In the genomic region with DNA sequence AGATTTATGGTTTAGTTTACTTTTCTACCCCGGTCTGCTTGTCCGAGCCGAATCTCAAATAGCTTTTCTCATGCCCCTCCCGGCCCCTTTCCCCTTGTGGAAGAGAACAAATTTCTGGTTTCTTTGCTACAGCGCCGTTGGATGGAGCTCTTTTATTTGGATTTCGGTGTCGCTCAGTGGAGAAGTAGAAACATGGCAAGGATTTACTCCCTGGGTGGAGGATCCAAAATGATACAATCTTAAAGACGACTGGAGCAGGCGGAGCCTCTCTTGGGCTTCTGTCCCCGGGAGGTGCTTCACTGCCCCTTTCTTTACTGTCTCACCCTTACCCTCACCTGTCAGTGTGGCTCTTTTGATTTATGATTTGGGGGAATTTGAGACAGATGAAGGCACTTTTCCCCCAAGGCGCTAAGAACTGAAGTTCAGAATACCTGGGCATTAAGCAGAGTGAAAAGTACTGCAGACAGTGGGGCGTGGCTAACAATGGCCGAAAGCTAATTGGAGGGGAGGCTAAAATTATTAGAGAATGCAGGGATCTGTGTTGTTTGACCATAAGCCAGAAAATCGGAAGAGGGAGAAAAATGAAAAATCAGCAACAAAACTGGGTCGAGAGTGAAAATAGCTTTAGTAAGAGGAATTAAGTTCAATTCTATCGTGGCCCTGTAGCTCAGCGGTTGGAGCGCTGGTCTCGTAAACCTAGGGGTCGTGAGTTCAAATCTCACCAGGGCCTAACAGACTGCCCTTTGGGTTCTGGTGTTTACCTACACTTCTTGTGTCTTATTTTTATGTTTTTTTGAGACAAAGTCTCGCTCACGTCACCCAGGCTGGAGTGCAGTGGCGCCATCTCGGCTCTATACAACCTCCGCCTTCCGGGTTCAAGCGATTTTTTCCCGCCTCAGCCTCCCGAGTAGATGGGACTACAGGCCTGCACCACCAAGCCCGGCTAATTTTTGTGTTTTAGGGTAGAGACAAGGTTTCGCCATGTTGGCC, we compare ENCODE assay signal across 8 cellular contexts.
DNase-seq lines count a peak whose midpoint lies in the region; ATAC-seq and TF ChIP-seq lines count a peak whose summit lies in the region.

No MANE protein-coding gene starts in this region.

- H3K4me3 Mint-ChIP-seq in Calu3 (ENCODE audit: low read depth, unreplicated experiment), result peak overlapping the region; percentile 77

- ATAC-seq in left colon, result peak; percentile 48
- no peak for ATAC-seq in GM21360 (IDR thresholded peaks at IDR 0.05; ENCODE audit: unreplicated experiment)
- ATAC-seq in HG02885 (IDR thresholded peaks at IDR 0.05; ENCODE audit: poor library complexity, unreplicated experiment), result no peak

- no peaks in the 10 kb centered on the region for H3K4me1 ChIP-seq in HUES6 (ENCODE audit: control insufficient read depth, insufficient read depth, low read length)

- intact Hi-C loops in Calu3 (cut with micrococcal nuclease; ENCODE audit: unreplicated experiment), result loop anchor here (5.0 kb wide), 2 partner anchors 69 to 134 kb away; no protein-coding TSS in a partner anchor
- intact Hi-C loops in left colon (cut with DNase I, micrococcal nuclease), result no loop called here
- intact Hi-C loops in head of caudate nucleus (cut with DNase I), result no loop called here

- H3K9ac ChIP-seq in HUES6 (ENCODE audit: low read length), result peak overlapping the region; percentile 64

- H3K9me3 ChIP-seq in HUES6 (ENCODE audit: control insufficient read depth, insufficient read depth, low read depth, low read length), result no peaks in the 10 kb centered on the region

- H3K4me1 Mint-ChIP-seq in Calu3 (ENCODE audit: low read depth, unreplicated experiment), result peaks cover 7% of the 10 kb centered on the region

- TF ChIP-seq CTCF in Calu3 (IDR thresholded peaks at IDR 0.05; ENCODE audit: unreplicated experiment), result no peak

- DNase-seq in Calu3, result peak; percentile 43
- peak; percentile 14 for DNase-seq in amniotic stem cell (lab: John Stamatoyannopoulos, UW)
- no peak for DNase-seq in left colon
- DNase-seq in UCSD-AML1 (lab: John Stamatoyannopoulos, UW; ENCODE audit: unreplicated experiment), result no peak
- no peak for DNase-seq in head of caudate nucleus

- H3K27me3 Mint-ChIP-seq in Calu3 (ENCODE audit: unreplicated experiment), result no peaks in the 10 kb centered on the region

- CTCF ChIA-PET in Calu3 (lab: Charles Lee), result interaction anchor here (0.5 to 1.7 kb wide), 10 partner anchors 9 to 440 kb away, joined by 3 to 10 read pairs (median 4); no protein-coding TSS in a partner anchor

- H3K27me3 ChIP-seq in HUES6 (ENCODE audit: control insufficient read depth, insufficient read depth, low read length), result peaks cover 9% of the 10 kb centered on the region; the same call in 1 of the 2 replicates

- peaks cover 14% of the 10 kb centered on the region for H3K36me3 Mint-ChIP-seq in Calu3 (ENCODE audit: insufficient read depth, unreplicated experiment)

- H3K36me3 ChIP-seq in HUES6 (ENCODE audit: control insufficient read depth, insufficient read depth, low read length), result no peaks in the 10 kb centered on the region

- H3K27ac Mint-ChIP-seq in Calu3 (ENCODE audit: unreplicated experiment), result peak overlapping the region; percentile 36

- no peaks in the 10 kb centered on the region for H3K9me3 Mint-ChIP-seq in Calu3 (ENCODE audit: low read depth, unreplicated experiment)

- peak overlapping the region; percentile 99 for H3K4me3 ChIP-seq in HUES6 (ENCODE audit: low read depth, low read length)

- H3K27ac ChIP-seq in HUES6 (ENCODE audit: low read depth, low read length), result no peak overlapping the region

- no TSS peak for BruUV-seq in Calu3 (replicated peaks; lab: Mats Ljungman, UMichigan)

Comparison
In these comparisons a context has a peak if more than half of its experiments do, and no peak if none do; other contexts are left out.
1. DNase-seq: peak in Calu3 (single experiment) and amniotic stem cell (single experiment); none in left colon (0 of 2), UCSD-AML1 (single experiment) and head of caudate nucleus (0 of 42).